Comparison of ENCODE assay signal across 1 cellular context in the genomic region with DNA sequence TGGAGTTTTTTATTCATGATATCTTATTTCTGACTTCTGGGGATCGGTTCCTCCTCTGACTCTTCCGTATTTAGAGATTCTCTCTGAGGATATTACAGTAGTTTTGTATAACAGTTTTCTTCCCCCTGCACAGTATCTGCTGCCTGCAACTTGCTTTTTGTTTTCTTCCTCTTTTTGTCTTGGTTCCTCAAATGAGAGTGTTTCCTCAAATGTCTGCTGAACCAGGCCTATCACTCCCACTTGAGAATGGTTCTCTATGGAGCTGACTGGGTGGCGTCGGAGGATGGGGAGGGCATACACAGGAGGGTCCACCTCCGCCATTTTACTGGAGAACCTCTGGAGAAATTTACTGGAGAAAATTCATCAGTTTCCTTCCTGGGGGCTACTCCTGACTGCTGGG.
TF ChIP-seq lines count a peak whose summit lies in the region.

No MANE protein-coding gene starts in this region.

TF ChIP-seq in GM12878, 131 proteins besides CTCF, POLR2A, EP300 and RAD21 (continued from another document and continues in another):
- TF ChIP-seq, protein P1, sequence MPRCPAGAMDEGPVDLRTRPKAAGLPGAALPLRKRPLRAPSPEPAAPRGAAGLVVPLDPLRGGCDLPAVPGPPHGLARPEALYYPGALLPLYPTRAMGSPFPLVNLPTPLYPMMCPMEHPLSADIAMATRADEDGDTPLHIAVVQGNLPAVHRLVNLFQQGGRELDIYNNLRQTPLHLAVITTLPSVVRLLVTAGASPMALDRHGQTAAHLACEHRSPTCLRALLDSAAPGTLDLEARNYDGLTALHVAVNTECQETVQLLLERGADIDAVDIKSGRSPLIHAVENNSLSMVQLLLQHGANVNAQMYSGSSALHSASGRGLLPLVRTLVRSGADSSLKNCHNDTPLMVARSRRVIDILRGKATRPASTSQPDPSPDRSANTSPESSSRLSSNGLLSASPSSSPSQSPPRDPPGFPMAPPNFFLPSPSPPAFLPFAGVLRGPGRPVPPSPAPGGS (IDR thresholded peaks at IDR 0.05; ENCODE audit: borderline replicate concordance, insufficient read depth, low read depth, low read length, poor library complexity, severe bottlenecking) = no peak
- TF ChIP-seq, protein P2, sequence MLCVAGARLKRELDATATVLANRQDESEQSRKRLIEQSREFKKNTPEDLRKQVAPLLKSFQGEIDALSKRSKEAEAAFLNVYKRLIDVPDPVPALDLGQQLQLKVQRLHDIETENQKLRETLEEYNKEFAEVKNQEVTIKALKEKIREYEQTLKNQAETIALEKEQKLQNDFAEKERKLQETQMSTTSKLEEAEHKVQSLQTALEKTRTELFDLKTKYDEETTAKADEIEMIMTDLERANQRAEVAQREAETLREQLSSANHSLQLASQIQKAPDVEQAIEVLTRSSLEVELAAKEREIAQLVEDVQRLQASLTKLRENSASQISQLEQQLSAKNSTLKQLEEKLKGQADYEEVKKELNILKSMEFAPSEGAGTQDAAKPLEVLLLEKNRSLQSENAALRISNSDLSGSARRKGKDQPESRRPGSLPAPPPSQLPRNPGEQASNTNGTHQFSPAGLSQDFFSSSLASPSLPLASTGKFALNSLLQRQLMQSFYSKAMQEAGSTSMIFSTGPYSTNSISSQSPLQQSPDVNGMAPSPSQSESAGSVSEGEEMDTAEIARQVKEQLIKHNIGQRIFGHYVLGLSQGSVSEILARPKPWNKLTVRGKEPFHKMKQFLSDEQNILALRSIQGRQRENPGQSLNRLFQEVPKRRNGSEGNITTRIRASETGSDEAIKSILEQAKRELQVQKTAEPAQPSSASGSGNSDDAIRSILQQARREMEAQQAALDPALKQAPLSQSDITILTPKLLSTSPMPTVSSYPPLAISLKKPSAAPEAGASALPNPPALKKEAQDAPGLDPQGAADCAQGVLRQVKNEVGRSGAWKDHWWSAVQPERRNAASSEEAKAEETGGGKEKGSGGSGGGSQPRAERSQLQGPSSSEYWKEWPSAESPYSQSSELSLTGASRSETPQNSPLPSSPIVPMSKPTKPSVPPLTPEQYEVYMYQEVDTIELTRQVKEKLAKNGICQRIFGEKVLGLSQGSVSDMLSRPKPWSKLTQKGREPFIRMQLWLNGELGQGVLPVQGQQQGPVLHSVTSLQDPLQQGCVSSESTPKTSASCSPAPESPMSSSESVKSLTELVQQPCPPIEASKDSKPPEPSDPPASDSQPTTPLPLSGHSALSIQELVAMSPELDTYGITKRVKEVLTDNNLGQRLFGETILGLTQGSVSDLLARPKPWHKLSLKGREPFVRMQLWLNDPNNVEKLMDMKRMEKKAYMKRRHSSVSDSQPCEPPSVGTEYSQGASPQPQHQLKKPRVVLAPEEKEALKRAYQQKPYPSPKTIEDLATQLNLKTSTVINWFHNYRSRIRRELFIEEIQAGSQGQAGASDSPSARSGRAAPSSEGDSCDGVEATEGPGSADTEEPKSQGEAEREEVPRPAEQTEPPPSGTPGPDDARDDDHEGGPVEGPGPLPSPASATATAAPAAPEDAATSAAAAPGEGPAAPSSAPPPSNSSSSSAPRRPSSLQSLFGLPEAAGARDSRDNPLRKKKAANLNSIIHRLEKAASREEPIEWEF (IDR thresholded peaks at IDR 0.05; ENCODE audit: insufficient replicate concordance, low read depth, low read length) = no peak
- TF ChIP-seq JUND (IDR thresholded peaks at IDR 0.05; ENCODE audit: low read depth, low read length) = no peak
- no peak for TF ChIP-seq TCF7 (IDR thresholded peaks at IDR 0.05; ENCODE audit: borderline replicate concordance)
- no peak for TF ChIP-seq TAF1 (IDR thresholded peaks at IDR 0.05; ENCODE audit: borderline replicate concordance, low read depth, low read length)
- no peak for TF ChIP-seq NR2C2 (IDR thresholded peaks at IDR 0.05; ENCODE audit: borderline replicate concordance, control insufficient read depth, insufficient read length, low read depth)
- TF ChIP-seq SUPT20H (IDR thresholded peaks at IDR 0.05; ENCODE audit: borderline replicate concordance, control insufficient read depth, low read depth, low read length) = no peak
- no peak for TF ChIP-seq BMI1 (IDR thresholded peaks at IDR 0.05; ENCODE audit: borderline replicate concordance)
- no peak for TF ChIP-seq ZZZ3 (IDR thresholded peaks at IDR 0.05; ENCODE audit: control insufficient read depth, insufficient read length, low read depth)
- TF ChIP-seq CHD2 (IDR thresholded peaks at IDR 0.05; ENCODE audit: borderline replicate concordance, low read depth, low read length) = no peak
- TF ChIP-seq, protein P3, sequence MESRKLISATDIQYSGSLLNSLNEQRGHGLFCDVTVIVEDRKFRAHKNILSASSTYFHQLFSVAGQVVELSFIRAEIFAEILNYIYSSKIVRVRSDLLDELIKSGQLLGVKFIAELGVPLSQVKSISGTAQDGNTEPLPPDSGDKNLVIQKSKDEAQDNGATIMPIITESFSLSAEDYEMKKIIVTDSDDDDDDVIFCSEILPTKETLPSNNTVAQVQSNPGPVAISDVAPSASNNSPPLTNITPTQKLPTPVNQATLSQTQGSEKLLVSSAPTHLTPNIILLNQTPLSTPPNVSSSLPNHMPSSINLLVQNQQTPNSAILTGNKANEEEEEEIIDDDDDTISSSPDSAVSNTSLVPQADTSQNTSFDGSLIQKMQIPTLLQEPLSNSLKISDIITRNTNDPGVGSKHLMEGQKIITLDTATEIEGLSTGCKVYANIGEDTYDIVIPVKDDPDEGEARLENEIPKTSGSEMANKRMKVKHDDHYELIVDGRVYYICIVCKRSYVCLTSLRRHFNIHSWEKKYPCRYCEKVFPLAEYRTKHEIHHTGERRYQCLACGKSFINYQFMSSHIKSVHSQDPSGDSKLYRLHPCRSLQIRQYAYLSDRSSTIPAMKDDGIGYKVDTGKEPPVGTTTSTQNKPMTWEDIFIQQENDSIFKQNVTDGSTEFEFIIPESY (IDR thresholded peaks at IDR 0.05) = no peak
- TF ChIP-seq YBX1 (IDR thresholded peaks at IDR 0.05) = no peak
- no peak for TF ChIP-seq HCFC1 (IDR thresholded peaks at IDR 0.05; ENCODE audit: low read length)
- no peak for TF ChIP-seq PML (IDR thresholded peaks at IDR 0.05; ENCODE audit: low read length)
- TF ChIP-seq EED (IDR thresholded peaks at IDR 0.05; ENCODE audit: low read depth) = 0 out of 2 replicates have a peak, but pooled peaks have one; percentile 39
- no peak for TF ChIP-seq MTA3 (IDR thresholded peaks at IDR 0.05; ENCODE audit: borderline replicate concordance, low read length)
- no peak for TF ChIP-seq ATF7 (IDR thresholded peaks at IDR 0.05; ENCODE audit: low read depth)
- TF ChIP-seq SMAD5 (IDR thresholded peaks at IDR 0.05; ENCODE audit: low read depth) = no peak
- TF ChIP-seq ZSCAN29 (IDR thresholded peaks at IDR 0.05) = no peak
- TF ChIP-seq, protein P4, sequence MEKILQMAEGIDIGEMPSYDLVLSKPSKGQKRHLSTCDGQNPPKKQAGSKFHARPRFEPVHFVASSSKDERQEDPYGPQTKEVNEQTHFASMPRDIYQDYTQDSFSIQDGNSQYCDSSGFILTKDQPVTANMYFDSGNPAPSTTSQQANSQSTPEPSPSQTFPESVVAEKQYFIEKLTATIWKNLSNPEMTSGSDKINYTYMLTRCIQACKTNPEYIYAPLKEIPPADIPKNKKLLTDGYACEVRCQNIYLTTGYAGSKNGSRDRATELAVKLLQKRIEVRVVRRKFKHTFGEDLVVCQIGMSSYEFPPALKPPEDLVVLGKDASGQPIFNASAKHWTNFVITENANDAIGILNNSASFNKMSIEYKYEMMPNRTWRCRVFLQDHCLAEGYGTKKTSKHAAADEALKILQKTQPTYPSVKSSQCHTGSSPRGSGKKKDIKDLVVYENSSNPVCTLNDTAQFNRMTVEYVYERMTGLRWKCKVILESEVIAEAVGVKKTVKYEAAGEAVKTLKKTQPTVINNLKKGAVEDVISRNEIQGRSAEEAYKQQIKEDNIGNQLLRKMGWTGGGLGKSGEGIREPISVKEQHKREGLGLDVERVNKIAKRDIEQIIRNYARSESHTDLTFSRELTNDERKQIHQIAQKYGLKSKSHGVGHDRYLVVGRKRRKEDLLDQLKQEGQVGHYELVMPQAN (conservative IDR thresholded peaks at IDR 0.05) = no peak
- TF ChIP-seq CBX5 (IDR thresholded peaks at IDR 0.05; ENCODE audit: low read depth) = no peak
- TF ChIP-seq POLR2AphosphoS2 (IDR thresholded peaks at IDR 0.05; ENCODE audit: low read depth, low read length) = no peak
- TF ChIP-seq ZNF24 (IDR thresholded peaks at IDR 0.05) = no peak
- peak; percentile 1; the same call in 1 of the 2 replicates for TF ChIP-seq SPI1 (IDR thresholded peaks at IDR 0.05; ENCODE audit: borderline replicate concordance, insufficient read depth, low read depth, low read length)
- no peak for TF ChIP-seq RB1 (IDR thresholded peaks at IDR 0.05; ENCODE audit: borderline replicate concordance)
- no peak for TF ChIP-seq SIX5 (IDR thresholded peaks at IDR 0.05; ENCODE audit: low read depth, low read length, severe bottlenecking)
- peak; percentile 26; the same call in 1 of the 2 replicates for TF ChIP-seq NBN (IDR thresholded peaks at IDR 0.05)
- TF ChIP-seq KLF5 (IDR thresholded peaks at IDR 0.05; ENCODE audit: partially characterized antibody) = no peak
- no peak for TF ChIP-seq ETV6 (conservative IDR thresholded peaks at IDR 0.05 in 1 of 2, IDR thresholded peaks at IDR 0.05 in 1 of 2; ENCODE audit: borderline replicate concordance in 1 of 2, low read depth in 1 of 2)
- TF ChIP-seq NR2C1 (IDR thresholded peaks at IDR 0.05) = no peak
- TF ChIP-seq, protein P5, sequence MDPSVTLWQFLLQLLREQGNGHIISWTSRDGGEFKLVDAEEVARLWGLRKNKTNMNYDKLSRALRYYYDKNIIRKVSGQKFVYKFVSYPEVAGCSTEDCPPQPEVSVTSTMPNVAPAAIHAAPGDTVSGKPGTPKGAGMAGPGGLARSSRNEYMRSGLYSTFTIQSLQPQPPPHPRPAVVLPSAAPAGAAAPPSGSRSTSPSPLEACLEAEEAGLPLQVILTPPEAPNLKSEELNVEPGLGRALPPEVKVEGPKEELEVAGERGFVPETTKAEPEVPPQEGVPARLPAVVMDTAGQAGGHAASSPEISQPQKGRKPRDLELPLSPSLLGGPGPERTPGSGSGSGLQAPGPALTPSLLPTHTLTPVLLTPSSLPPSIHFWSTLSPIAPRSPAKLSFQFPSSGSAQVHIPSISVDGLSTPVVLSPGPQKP (IDR thresholded peaks at IDR 0.05; ENCODE audit: low read depth, low read length) = no peak
- TF ChIP-seq ZNF622 (IDR thresholded peaks at IDR 0.05) = no peak
- TF ChIP-seq, protein P6, sequence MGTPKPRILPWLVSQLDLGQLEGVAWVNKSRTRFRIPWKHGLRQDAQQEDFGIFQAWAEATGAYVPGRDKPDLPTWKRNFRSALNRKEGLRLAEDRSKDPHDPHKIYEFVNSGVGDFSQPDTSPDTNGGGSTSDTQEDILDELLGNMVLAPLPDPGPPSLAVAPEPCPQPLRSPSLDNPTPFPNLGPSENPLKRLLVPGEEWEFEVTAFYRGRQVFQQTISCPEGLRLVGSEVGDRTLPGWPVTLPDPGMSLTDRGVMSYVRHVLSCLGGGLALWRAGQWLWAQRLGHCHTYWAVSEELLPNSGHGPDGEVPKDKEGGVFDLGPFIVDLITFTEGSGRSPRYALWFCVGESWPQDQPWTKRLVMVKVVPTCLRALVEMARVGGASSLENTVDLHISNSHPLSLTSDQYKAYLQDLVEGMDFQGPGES (IDR thresholded peaks at IDR 0.05) = no peak
- no peak for TF ChIP-seq RFX5 (IDR thresholded peaks at IDR 0.05; ENCODE audit: low read depth, low read length)
- TF ChIP-seq, protein P7, sequence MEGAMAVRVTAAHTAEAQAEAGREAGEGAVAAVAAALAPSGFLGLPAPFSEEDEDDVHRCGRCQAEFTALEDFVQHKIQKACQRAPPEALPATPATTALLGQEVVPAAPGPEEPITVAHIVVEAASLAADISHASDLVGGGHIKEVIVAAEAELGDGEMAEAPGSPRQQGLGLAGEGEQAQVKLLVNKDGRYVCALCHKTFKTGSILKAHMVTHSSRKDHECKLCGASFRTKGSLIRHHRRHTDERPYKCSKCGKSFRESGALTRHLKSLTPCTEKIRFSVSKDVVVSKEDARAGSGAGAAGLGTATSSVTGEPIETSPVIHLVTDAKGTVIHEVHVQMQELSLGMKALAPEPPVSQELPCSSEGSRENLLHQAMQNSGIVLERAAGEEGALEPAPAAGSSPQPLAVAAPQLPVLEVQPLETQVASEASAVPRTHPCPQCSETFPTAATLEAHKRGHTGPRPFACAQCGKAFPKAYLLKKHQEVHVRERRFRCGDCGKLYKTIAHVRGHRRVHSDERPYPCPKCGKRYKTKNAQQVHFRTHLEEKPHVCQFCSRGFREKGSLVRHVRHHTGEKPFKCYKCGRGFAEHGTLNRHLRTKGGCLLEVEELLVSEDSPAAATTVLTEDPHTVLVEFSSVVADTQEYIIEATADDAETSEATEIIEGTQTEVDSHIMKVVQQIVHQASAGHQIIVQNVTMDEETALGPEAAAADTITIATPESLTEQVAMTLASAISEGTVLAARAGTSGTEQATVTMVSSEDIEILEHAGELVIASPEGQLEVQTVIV (IDR thresholded peaks at IDR 0.05; ENCODE audit: borderline replicate concordance, partially characterized antibody) = no peak
- no peak for TF ChIP-seq GABPA (IDR thresholded peaks at IDR 0.05; ENCODE audit: low read depth)
- TF ChIP-seq ZNF384 (IDR thresholded peaks at IDR 0.05; ENCODE audit: borderline replicate concordance, low read depth, low read length) = no peak
- no peak for TF ChIP-seq MEF2B (IDR thresholded peaks at IDR 0.05; ENCODE audit: partially characterized antibody, poor library complexity, severe bottlenecking)
- no peak for TF ChIP-seq JUNB (IDR thresholded peaks at IDR 0.05)
- no peak for TF ChIP-seq WRNIP1 (IDR thresholded peaks at IDR 0.05; ENCODE audit: borderline replicate concordance, low read depth, low read length)
- TF ChIP-seq IKZF2 (IDR thresholded peaks at IDR 0.05) = peak; percentile 45 to 63; a peak in 2 of 4 replicates
- TF ChIP-seq, protein P8, sequence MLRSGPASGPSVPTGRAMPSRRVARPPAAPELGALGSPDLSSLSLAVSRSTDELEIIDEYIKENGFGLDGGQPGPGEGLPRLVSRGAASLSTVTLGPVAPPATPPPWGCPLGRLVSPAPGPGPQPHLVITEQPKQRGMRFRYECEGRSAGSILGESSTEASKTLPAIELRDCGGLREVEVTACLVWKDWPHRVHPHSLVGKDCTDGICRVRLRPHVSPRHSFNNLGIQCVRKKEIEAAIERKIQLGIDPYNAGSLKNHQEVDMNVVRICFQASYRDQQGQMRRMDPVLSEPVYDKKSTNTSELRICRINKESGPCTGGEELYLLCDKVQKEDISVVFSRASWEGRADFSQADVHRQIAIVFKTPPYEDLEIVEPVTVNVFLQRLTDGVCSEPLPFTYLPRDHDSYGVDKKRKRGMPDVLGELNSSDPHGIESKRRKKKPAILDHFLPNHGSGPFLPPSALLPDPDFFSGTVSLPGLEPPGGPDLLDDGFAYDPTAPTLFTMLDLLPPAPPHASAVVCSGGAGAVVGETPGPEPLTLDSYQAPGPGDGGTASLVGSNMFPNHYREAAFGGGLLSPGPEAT (IDR thresholded peaks at IDR 0.05; ENCODE audit: low read depth) = 0 out of 2 replicates have a peak, but pooled peaks have one; percentile 15
- TF ChIP-seq EZH2 (IDR thresholded peaks at IDR 0.05; ENCODE audit: borderline replicate concordance, control insufficient read depth, low read depth, low read length) = no peak
- TF ChIP-seq IKZF1 (conservative IDR thresholded peaks at IDR 0.05) = peak; percentile 33; the same call in 1 of the 2 replicates
- TF ChIP-seq FOXM1 (IDR thresholded peaks at IDR 0.05; ENCODE audit: low read depth, low read length) = no peak
